Comparison of ENCODE assay signal across 8 cellular contexts in the genomic region with DNA sequence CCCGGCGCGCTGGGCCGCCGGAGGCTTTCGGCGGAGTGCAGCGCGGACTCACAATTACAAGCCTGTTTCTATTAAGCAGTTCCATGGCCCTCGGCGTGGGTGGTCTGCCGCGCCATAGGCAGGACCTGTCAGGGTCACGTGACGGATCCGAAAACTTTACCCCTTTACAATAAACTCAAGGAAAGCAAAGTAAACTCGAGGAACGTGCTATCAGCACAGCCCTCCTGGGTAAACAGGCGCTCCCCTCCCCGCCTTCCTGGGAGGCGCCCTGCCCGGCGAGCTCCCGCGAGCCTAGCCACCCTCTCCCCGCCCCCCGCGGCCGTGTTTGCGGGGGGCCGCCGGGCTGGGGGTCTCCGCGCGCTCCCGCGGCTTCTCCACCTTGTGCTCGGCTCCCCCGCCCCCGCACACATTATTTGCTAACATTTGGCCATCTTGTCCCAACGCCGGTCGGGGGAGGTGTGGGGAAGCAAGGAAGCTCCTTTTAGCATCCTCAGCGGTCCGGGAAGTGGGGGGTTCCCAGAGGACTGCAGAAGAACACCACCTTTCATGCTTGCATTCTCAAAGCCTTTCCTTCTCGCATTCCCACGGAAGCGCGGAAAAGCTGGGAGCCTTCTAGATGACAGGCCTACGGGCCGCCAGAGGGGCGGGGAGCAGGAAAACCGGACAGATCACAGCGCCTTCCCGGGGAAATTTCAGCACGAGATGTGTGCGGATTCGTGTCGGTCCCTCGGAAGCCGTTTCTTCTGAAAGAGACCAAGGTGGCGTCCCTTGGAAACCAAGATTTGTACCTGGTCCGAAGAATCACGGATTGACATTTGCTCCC. TPM values are rescaled to one million over a fixed set of nuclear protein-coding genes. Genes with fewer than 3 reads are reported as not detected.
DNase-seq lines count a peak whose midpoint lies in the region; ATAC-seq and TF ChIP-seq lines count a peak whose summit lies in the region.

A gene (minus strand): TSS at position 236 of the 823 bp plus-strand sequence.

- WGBS in smooth muscle cell (ENCODE audit: low lambda C conversion rate) = 2% methylated on average over 58 of the region's 64 CpGs

- no peaks in the 10 kb centered on the region for H3K9me3 ChIP-seq in smooth muscle cell (replicated peaks; ENCODE audit: low read depth)

- no peak within 1 kb of the TSS for H3K27ac ChIP-seq in smooth muscle cell (ENCODE audit: low read depth)

- DNase-seq in NCI-H82 (lab: John Stamatoyannopoulos, UW) (peak; percentile 44), NCI-H82 treated with DMSO at 0.1 percent for 48 hours (lab: John Stamatoyannopoulos, UW; ENCODE audit: unreplicated experiment) (no peak), T-cell (peak in 20 of 34 experiments; percentile 17 to 54 (median 38)), kidney epithelial cell (ENCODE audit: low read depth) (no peak), smooth muscle cell (lab: John Stamatoyannopoulos, UW; ENCODE audit: unreplicated experiment) (peak; percentile 22)
- DNase-seq in central memory CD4-positive, alpha-beta T cell = peak; percentile 37

- H3K9ac ChIP-seq in smooth muscle cell (ENCODE audit: low read depth) = peak within 1 kb of the TSS; percentile 25

- H3K4me3 ChIP-seq in kidney epithelial cell (ENCODE audit: low read depth, low read length) = peak within 1 kb of the TSS; percentile 31
- peak within 1 kb of the TSS; percentile 90 for H3K4me3 ChIP-seq in smooth muscle cell

- H3K27ac Mint-ChIP-seq in T-cell = peak within 1 kb of the TSS in 1 of 2 donors; percentile 75

- peak within 1 kb of the TSS; percentile 89 for H2AFZ ChIP-seq in smooth muscle cell (ENCODE audit: low read depth)

- ATAC-seq in T-cell (replicated peaks in 1 of 4) = peak; percentile 66 to 78 (median 72)
- ATAC-seq in HG03439 (IDR thresholded peaks at IDR 0.05; ENCODE audit: unreplicated experiment) = no peak
- ATAC-seq in HG02571 (IDR thresholded peaks at IDR 0.05; ENCODE audit: unreplicated experiment) = no peak

- peaks cover 13 to 24% of the 10 kb centered on the region in 2 donors for H3K27me3 Mint-ChIP-seq in T-cell

- POLR2A ChIA-PET in T-cell (lab: Charles Lee) = no interaction called here

- no peaks in the 10 kb centered on the region for H3K79me2 ChIP-seq in smooth muscle cell (ENCODE audit: low read depth)

- H3K36me3 ChIP-seq in kidney epithelial cell (ENCODE audit: control insufficient read depth, insufficient read depth, low read length) (no peaks in the 10 kb centered on the region), smooth muscle cell (ENCODE audit: low read depth) (no peaks in the 10 kb centered on the region)

- no peak for TF ChIP-seq CTCF in kidney epithelial cell (IDR thresholded peaks at IDR 0.05; ENCODE audit: insufficient read depth, low read length, poor library complexity, severe bottlenecking)
- no peak for TF ChIP-seq CTCF in smooth muscle cell (IDR thresholded peaks at IDR 0.05; ENCODE audit: borderline replicate concordance, insufficient read depth, poor library complexity, severe bottlenecking)

- H3K9me3 Mint-ChIP-seq in T-cell = peaks cover 0 to 8% (median 5%) of the 10 kb centered on the region in 3 donors

- H3K4me2 ChIP-seq in smooth muscle cell = peak within 1 kb of the TSS; percentile 97

- H4K20me1 ChIP-seq in smooth muscle cell (ENCODE audit: low read depth) = peaks cover 6% of the 10 kb centered on the region

- CTCF ChIA-PET in T-cell (lab: Charles Lee) = interaction anchor here in 1 of 2 donors (0.6 kb wide), 1 partner anchor 70 kb away, joined by 3 read pairs; no protein-coding TSS in a partner anchor

- H3K4me1 Mint-ChIP-seq in T-cell = peaks cover 22 to 36% (median 30%) of the 10 kb centered on the region in 3 donors

- peaks cover 5% of the 10 kb centered on the region for H3K36me3 Mint-ChIP-seq in T-cell

- H3K27me3 ChIP-seq in kidney epithelial cell (ENCODE audit: control insufficient read depth, insufficient read depth, low read length) (peaks cover 5% of the 10 kb centered on the region), smooth muscle cell (ENCODE audit: low read depth) (peaks cover 33% of the 10 kb centered on the region)

- peak within 1 kb of the TSS; percentile 92 to 97 (median 95) for H3K4me3 Mint-ChIP-seq in T-cell

- peaks cover 30% of the 10 kb centered on the region for H3K4me1 ChIP-seq in smooth muscle cell (ENCODE audit: low read depth)

- peaks cover 9% of the 10 kb centered on the region for H3F3A ChIP-seq in smooth muscle cell (ENCODE audit: low read depth)

RNA-seq across cellular contexts. Expression of the gene that starts here (rescaled TPM):
- 10 to 100 TPM; 23.4 to 35.5 (median 29.2) TPM for total RNA-seq in T-cell
- 2.8 and 7.3 TPM in 2 replicates for total RNA-seq in kidney epithelial cell
- total RNA-seq in smooth muscle cell = 6.3 and 20.6 TPM in 2 replicates
- polyA plus RNA-seq in smooth muscle cell = 3.7 and 5.8 TPM in 2 replicates

Comparison
In these comparisons a context has a peak if more than half of its experiments do, and no peak if none do; other contexts are left out.
1. DNase-seq: peak in NCI-H82 (single experiment), T-cell (20 of 34), central memory CD4-positive, alpha-beta T cell (single experiment) and smooth muscle cell (single experiment); none in NCI-H82 treated with DMSO at 0.1 percent for 48 hours (single experiment) and kidney epithelial cell (single experiment).
2. ATAC-seq: peak in T-cell (4 of 4); none in HG03439 (single experiment) and HG02571 (single experiment).